ENCODE assay signal across 17 cellular contexts in the genomic region with DNA sequence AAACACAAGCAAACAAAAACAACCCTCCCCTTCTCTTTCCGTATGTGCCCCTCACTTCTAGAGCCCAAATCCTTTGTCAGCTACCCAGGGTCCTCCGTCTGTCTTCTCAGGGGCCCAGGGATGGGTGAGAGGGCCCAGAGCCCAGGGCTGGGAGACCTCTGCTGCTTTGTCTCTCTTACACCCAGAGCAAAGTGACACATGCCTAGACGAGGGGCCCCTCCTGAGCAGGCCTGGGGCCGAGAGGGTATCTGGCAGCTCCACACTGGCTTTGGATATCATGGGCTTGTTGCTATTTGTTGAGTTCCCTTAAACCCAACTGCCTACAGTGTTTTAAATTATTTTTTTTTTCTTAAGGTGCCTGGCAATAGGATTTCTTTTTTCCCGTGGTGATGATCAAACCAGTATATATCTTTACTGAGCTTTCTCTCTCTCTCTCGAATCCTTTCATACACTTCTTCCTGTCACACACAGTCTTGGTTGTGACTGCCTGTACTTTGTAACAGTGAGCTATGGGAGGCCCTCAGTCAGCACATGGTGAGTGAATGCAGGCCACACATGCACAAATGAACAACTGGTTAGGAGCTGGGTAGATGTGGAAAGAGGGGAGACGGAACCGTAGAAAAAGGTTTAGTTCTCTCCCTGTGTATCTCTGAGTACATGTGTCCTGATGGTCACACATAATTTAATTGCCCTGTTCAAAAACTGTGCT.
"Had no signal": no experiment of that assay in that cellular context is flagged by ENCODE, and none has a peak within 500 bp of the region (broad histone marks: within the 10 kb centered on the region; RNA-seq: fewer than 3 reads in every experiment).

No MANE protein-coding gene starts in this region.

- H3K4me1 Mint-ChIP-seq: activated CD4-positive, alpha-beta T cell treated with anti-CD3 and anti-CD28 coated beads for 36 hours; central memory CD8-positive, alpha-beta T cell; immature natural killer cell had no signal

- H3K4me3 ChIP-seq: mucosa of descending colon, skin epidermis, tibial nerve had no signal

- H3K27me3 ChIP-seq: tibial nerve had no signal

- H3K9me3 Mint-ChIP-seq: activated T-helper 1 cell treated with anti-CD3 and anti-CD28 coated beads, Interleukin-12 subunit alpha, Interleukin-12 subunit beta, Interleukin-2, Interleukin-4 antibody, amounts not matched to agents 30 ng/mL and 10 ng/mL and 1 ng/mL, durations not matched to agents 14 hours and 24 hours and 36 hours; central memory CD8-positive, alpha-beta T cell; immature natural killer cell; naive thymus-derived CD8-positive, alpha-beta T cell; stimulated activated memory B cell treated with anti-CD40 and anti-IgM and Interleukin-4, amounts not matched to agents 10 μg/mL and 1 μg/mL and 100 μg/mL, for 72 hours had no signal

- H3K27ac ChIP-seq: epithelial cell of prostate, tibial nerve had no signal

- H3K36me3 ChIP-seq: tibial nerve, WERI-Rb-1 had no signal

- ATAC-seq: activated CD4-positive, alpha-beta T cell treated with anti-CD3 and anti-CD28 coated beads for 36 hours; naive thymus-derived CD8-positive, alpha-beta T cell; stimulated activated memory B cell treated with anti-CD40 and anti-IgM and Interleukin-4, amounts not matched to agents 10 μg/mL and 1 μg/mL and 100 μg/mL, for 72 hours had no signal

- H3K4me3 Mint-ChIP-seq: activated CD4-positive, alpha-beta T cell treated with anti-CD3 and anti-CD28 coated beads for 36 hours; activated T-helper 1 cell treated with anti-CD3 and anti-CD28 coated beads, Interleukin-12 subunit alpha, Interleukin-12 subunit beta, Interleukin-2, Interleukin-4 antibody, amounts not matched to agents 30 ng/mL and 10 ng/mL and 1 ng/mL, durations not matched to agents 14 hours and 24 hours and 36 hours; central memory CD8-positive, alpha-beta T cell; immature natural killer cell; naive thymus-derived CD8-positive, alpha-beta T cell; stimulated activated memory B cell treated with anti-CD40 and anti-IgM and Interleukin-4, amounts not matched to agents 10 μg/mL and 1 μg/mL and 100 μg/mL, for 72 hours had no signal

- H3K36me3 Mint-ChIP-seq: immature natural killer cell; naive thymus-derived CD8-positive, alpha-beta T cell; stimulated activated memory B cell treated with anti-CD40 and anti-IgM and Interleukin-4, amounts not matched to agents 10 μg/mL and 1 μg/mL and 100 μg/mL, for 72 hours had no signal

- H3K27me3 Mint-ChIP-seq: activated CD4-positive, alpha-beta T cell treated with anti-CD3 and anti-CD28 coated beads for 36 hours; central memory CD8-positive, alpha-beta T cell; naive thymus-derived CD8-positive, alpha-beta T cell; stimulated activated memory B cell treated with anti-CD40 and anti-IgM and Interleukin-4, amounts not matched to agents 10 μg/mL and 1 μg/mL and 100 μg/mL, for 72 hours had no signal

- DNase-seq: activated CD4-positive, alpha-beta T cell treated with anti-CD3 and anti-CD28 coated beads for 36 hours; activated naive CD4-positive, alpha-beta T cell treated with Interleukin-2 at 50 U/mL for 16 hours; effector memory CD4-positive, alpha-beta T cell; immature natural killer cell; mammary epithelial cell; mucosa of descending colon; naive thymus-derived CD8-positive, alpha-beta T cell; occipital lobe; SK-N-SH; T-helper 1 cell; WERI-Rb-1 had no signal

- H3K27ac Mint-ChIP-seq: activated CD4-positive, alpha-beta T cell treated with anti-CD3 and anti-CD28 coated beads for 36 hours; activated T-helper 1 cell treated with anti-CD3 and anti-CD28 coated beads, Interleukin-12 subunit alpha, Interleukin-12 subunit beta, Interleukin-2, Interleukin-4 antibody, amounts not matched to agents 30 ng/mL and 10 ng/mL and 1 ng/mL, durations not matched to agents 14 hours and 24 hours and 36 hours; immature natural killer cell; naive thymus-derived CD8-positive, alpha-beta T cell; stimulated activated memory B cell treated with anti-CD40 and anti-IgM and Interleukin-4, amounts not matched to agents 10 μg/mL and 1 μg/mL and 100 μg/mL, for 72 hours had no signal

- H3K9me3 ChIP-seq: mucosa of descending colon, SK-N-SH, tibial nerve had no signal

- H3K9ac ChIP-seq: SK-N-SH had no signal

- H3K4me2 ChIP-seq: SK-N-SH had no signal
